In the genomic region with DNA sequence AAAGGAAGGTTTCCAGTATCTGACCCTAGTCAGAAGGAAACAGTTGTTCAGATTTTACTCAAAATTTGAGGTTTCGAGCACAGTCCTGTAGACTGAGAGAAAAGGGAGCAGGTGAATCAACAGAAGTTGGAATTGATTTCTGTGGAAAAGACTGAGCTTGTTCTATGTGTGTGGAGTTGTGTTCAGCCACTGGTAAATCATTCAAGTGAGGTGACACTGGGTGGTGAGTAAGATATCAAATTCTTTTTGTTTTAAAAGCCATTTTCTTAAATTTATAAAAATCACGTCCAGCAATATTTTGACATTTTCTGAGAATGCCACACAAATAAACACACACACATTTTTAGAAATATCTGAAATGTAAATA, we compare ENCODE assay signal across 21 cellular contexts.
"Had no signal": no experiment of that assay in that cellular context is flagged by ENCODE, and none has a peak within 500 bp of the region (broad histone marks: within the 10 kb centered on the region; RNA-seq: fewer than 3 reads in every experiment).

No MANE protein-coding gene starts in this region.

- DNase-seq: activated CD4-positive, alpha-beta T cell treated with anti-CD3 and anti-CD28 coated beads, Interleukin-2, amount 10 ng/mL, durations not matched to agents 7 days and 5 days; activated gamma-delta T cell treated with Interleukin-2 at 50 U/mL for 16 hours; amniotic stem cell; body of pancreas; central memory CD4-positive, alpha-beta T cell; colonic mucosa; foreskin fibroblast; left colon; naive B cell; retina; stimulated activated CD4-positive, alpha-beta T cell treated with anti-CD3 and anti-CD28 coated beads, Interleukin-4, amount 100 ng/mL, for 4 hours; stimulated activated CD8-positive, alpha-beta memory T cell treated with anti-CD3 and anti-CD28 coated beads, Interleukin-4, amount 100 ng/mL, for 48 hours; stimulated activated naive CD4-positive, alpha-beta T cell treated with Interleukin-2 at 50 U/mL for 16 hours; substantia nigra; transverse colon had no signal

- H3K9me3 ChIP-seq: body of pancreas, colonic mucosa, heart right ventricle, neutrophil, transverse colon had no signal

- H3K27me3 Mint-ChIP-seq: activated CD4-positive, alpha-beta T cell treated with anti-CD3 and anti-CD28 coated beads, Interleukin-2, amount 10 ng/mL, durations not matched to agents 7 days and 5 days; activated naive CD8-positive, alpha-beta T cell; naive B cell had no signal

- H3K4me3 ChIP-seq: body of pancreas, colonic mucosa, heart right ventricle, lung, transverse colon had no signal

- ATAC-seq: body of pancreas, esophagus mucosa, left colon had no signal

- H3K4me3 Mint-ChIP-seq: activated CD4-positive, alpha-beta T cell treated with anti-CD3 and anti-CD28 coated beads, Interleukin-2, amount 10 ng/mL, durations not matched to agents 7 days and 5 days; activated naive CD8-positive, alpha-beta T cell; naive B cell; T-helper 2 cell treated with Interferon-gamma antibody and Interleukin-4, amounts not matched to agents 5 μg/mL and 100 μg/mL, for 36 hours had no signal

- H3K27ac Mint-ChIP-seq: activated CD4-positive, alpha-beta T cell treated with anti-CD3 and anti-CD28 coated beads, Interleukin-2, amount 10 ng/mL, durations not matched to agents 7 days and 5 days; activated naive CD8-positive, alpha-beta T cell; naive B cell; T-helper 2 cell treated with Interferon-gamma antibody and Interleukin-4, amounts not matched to agents 5 μg/mL and 100 μg/mL, for 36 hours had no signal

- H3K4me1 Mint-ChIP-seq: activated CD4-positive, alpha-beta T cell treated with anti-CD3 and anti-CD28 coated beads, Interleukin-2, amount 10 ng/mL, durations not matched to agents 7 days and 5 days; naive B cell had no signal

- H3K36me3 Mint-ChIP-seq: activated naive CD8-positive, alpha-beta T cell; naive B cell had no signal
